ENCODE assay signal across 1 cellular context in the genomic region with DNA sequence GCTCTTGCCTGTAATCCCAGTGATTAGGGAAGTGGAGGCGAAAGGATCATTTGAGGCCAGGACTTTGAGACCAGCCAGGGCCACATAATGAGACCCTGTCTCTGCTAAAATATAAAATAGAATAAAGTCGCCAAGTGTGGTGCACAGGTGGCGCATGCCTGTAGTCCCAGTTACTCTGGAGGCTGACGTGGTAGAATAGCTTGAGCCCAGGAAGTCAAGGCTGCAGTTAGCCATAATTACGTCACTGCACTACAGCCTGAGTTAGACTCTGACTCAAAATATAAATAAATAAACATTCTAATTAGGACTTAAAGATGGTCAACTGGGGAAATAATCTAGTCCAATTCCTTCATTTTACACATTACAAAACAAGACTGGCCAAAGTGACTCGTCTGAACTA.
TF ChIP-seq lines count a peak whose summit lies in the region.

No MANE protein-coding gene starts in this region.

TF ChIP-seq in K562, 482 proteins besides CTCF, POLR2A, EP300 and RAD21:
- 0 out of 2 replicates have a peak, but pooled peaks have one; percentile 8 for TF ChIP-seq CEBPG (CRISPR knock-in tag; IDR thresholded peaks at IDR 0.05)
- peak; percentile 64 to 80 for TF ChIP-seq CEBPG (tag; conservative IDR thresholded peaks at IDR 0.05 in 1 of 2, IDR thresholded peaks at IDR 0.05 in 1 of 2)
- peak; percentile 38; the same call in 1 of the 2 replicates for TF ChIP-seq POLR2G (IDR thresholded peaks at IDR 0.05; ENCODE audit: low read depth, low read length)
- TF ChIP-seq MEF2A (IDR thresholded peaks at IDR 0.05; ENCODE audit: control insufficient read depth, low read depth, low read length): no peak
- 0 out of 2 replicates have a peak, but pooled peaks have one; percentile 28 for TF ChIP-seq FOSL1 (tag; conservative IDR thresholded peaks at IDR 0.05)
- TF ChIP-seq ATF7 (IDR thresholded peaks at IDR 0.05): peak; percentile 96
- TF ChIP-seq KDM1A (IDR thresholded peaks at IDR 0.05): no peak
- TF ChIP-seq, protein P1, sequence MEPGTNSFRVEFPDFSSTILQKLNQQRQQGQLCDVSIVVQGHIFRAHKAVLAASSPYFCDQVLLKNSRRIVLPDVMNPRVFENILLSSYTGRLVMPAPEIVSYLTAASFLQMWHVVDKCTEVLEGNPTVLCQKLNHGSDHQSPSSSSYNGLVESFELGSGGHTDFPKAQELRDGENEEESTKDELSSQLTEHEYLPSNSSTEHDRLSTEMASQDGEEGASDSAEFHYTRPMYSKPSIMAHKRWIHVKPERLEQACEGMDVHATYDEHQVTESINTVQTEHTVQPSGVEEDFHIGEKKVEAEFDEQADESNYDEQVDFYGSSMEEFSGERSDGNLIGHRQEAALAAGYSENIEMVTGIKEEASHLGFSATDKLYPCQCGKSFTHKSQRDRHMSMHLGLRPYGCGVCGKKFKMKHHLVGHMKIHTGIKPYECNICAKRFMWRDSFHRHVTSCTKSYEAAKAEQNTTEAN (CRISPR knock-in tag; IDR thresholded peaks at IDR 0.05): no peak
- TF ChIP-seq, protein P2, sequence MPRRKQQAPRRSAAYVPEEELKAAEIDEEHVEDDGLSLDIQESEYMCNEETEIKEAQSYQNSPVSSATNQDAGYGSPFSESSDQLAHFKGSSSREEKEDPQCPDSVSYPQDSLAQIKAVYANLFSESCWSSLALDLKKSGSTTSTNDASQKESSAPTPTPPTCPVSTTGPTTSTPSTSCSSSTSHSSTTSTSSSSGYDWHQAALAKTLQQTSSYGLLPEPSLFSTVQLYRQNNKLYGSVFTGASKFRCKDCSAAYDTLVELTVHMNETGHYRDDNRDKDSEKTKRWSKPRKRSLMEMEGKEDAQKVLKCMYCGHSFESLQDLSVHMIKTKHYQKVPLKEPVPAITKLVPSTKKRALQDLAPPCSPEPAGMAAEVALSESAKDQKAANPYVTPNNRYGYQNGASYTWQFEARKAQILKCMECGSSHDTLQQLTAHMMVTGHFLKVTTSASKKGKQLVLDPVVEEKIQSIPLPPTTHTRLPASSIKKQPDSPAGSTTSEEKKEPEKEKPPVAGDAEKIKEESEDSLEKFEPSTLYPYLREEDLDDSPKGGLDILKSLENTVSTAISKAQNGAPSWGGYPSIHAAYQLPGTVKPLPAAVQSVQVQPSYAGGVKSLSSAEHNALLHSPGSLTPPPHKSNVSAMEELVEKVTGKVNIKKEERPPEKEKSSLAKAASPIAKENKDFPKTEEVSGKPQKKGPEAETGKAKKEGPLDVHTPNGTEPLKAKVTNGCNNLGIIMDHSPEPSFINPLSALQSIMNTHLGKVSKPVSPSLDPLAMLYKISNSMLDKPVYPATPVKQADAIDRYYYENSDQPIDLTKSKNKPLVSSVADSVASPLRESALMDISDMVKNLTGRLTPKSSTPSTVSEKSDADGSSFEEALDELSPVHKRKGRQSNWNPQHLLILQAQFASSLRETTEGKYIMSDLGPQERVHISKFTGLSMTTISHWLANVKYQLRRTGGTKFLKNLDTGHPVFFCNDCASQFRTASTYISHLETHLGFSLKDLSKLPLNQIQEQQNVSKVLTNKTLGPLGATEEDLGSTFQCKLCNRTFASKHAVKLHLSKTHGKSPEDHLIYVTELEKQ (CRISPR knock-in tag; IDR thresholded peaks at IDR 0.05): no peak
- 0 out of 2 replicates have a peak, but pooled peaks have one; percentile 22 for TF ChIP-seq ZNF324 (CRISPR knock-in tag; IDR thresholded peaks at IDR 0.05)
- TF ChIP-seq ZNF175 (CRISPR knock-in tag; IDR thresholded peaks at IDR 0.05; ENCODE audit: low read depth): no peak
- no peak for TF ChIP-seq ZFP36 (IDR thresholded peaks at IDR 0.05; ENCODE audit: low read depth, low read length, partially characterized antibody)
- TF ChIP-seq, protein P3, sequence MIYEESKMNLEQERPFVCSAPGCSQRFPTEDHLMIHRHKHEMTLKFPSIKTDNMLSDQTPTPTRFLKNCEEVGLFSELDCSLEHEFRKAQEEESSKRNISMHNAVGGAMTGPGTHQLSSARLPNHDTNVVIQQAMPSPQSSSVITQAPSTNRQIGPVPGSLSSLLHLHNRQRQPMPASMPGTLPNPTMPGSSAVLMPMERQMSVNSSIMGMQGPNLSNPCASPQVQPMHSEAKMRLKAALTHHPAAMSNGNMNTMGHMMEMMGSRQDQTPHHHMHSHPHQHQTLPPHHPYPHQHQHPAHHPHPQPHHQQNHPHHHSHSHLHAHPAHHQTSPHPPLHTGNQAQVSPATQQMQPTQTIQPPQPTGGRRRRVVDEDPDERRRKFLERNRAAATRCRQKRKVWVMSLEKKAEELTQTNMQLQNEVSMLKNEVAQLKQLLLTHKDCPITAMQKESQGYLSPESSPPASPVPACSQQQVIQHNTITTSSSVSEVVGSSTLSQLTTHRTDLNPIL (CRISPR knock-in tag; IDR thresholded peaks at IDR 0.05): no peak
- peak; percentile 73 for TF ChIP-seq JUND (IDR thresholded peaks at IDR 0.05; ENCODE audit: borderline replicate concordance, low read depth, low read length)
- TF ChIP-seq JUND (tag; IDR thresholded peaks at IDR 0.05; ENCODE audit: borderline replicate concordance, low read depth, low read length): peak; percentile 55; the same call in 2 of the 3 replicates
- no peak for TF ChIP-seq ATF1 (CRISPR knock-in tag; IDR thresholded peaks at IDR 0.05)
- TF ChIP-seq ATF1 (tag; IDR thresholded peaks at IDR 0.05): peak; percentile 69
- TF ChIP-seq, protein P4, sequence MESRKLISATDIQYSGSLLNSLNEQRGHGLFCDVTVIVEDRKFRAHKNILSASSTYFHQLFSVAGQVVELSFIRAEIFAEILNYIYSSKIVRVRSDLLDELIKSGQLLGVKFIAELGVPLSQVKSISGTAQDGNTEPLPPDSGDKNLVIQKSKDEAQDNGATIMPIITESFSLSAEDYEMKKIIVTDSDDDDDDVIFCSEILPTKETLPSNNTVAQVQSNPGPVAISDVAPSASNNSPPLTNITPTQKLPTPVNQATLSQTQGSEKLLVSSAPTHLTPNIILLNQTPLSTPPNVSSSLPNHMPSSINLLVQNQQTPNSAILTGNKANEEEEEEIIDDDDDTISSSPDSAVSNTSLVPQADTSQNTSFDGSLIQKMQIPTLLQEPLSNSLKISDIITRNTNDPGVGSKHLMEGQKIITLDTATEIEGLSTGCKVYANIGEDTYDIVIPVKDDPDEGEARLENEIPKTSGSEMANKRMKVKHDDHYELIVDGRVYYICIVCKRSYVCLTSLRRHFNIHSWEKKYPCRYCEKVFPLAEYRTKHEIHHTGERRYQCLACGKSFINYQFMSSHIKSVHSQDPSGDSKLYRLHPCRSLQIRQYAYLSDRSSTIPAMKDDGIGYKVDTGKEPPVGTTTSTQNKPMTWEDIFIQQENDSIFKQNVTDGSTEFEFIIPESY (CRISPR knock-in tag; IDR thresholded peaks at IDR 0.05): no peak
- no peak for TF ChIP-seq NR2F6 (CRISPR knock-in tag; IDR thresholded peaks at IDR 0.05)
- TF ChIP-seq, protein P5, sequence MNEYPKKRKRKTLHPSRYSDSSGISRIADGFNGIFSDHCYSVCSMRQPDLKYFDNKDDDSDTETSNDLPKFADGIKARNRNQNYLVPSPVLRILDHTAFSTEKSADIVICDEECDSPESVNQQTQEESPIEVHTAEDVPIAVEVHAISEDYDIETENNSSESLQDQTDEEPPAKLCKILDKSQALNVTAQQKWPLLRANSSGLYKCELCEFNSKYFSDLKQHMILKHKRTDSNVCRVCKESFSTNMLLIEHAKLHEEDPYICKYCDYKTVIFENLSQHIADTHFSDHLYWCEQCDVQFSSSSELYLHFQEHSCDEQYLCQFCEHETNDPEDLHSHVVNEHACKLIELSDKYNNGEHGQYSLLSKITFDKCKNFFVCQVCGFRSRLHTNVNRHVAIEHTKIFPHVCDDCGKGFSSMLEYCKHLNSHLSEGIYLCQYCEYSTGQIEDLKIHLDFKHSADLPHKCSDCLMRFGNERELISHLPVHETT (CRISPR knock-in tag; conservative IDR thresholded peaks at IDR 0.05 in 1 of 2, IDR thresholded peaks at IDR 0.05 in 1 of 2): 0 out of 4 replicates have a peak, but pooled peaks of 1 of the 2 experiments have one; percentile 41
- TF ChIP-seq NRF1 (conservative IDR thresholded peaks at IDR 0.05 in 1 of 2, IDR thresholded peaks at IDR 0.05 in 1 of 2): peak; percentile 71 to 73
- peak; percentile 85 for TF ChIP-seq CREM (IDR thresholded peaks at IDR 0.05; ENCODE audit: low read depth)
- peak; percentile 67 for TF ChIP-seq SPI1 (IDR thresholded peaks at IDR 0.05; ENCODE audit: borderline replicate concordance, low read depth, low read length)
- TF ChIP-seq RBM22 (IDR thresholded peaks at IDR 0.05; ENCODE audit: low read depth, low read length, poor library complexity, severe bottlenecking): no peak
- TF ChIP-seq TOE1 (IDR thresholded peaks at IDR 0.05; ENCODE audit: borderline replicate concordance): no peak
- TF ChIP-seq TOE1 (CRISPR knock-in tag; IDR thresholded peaks at IDR 0.05; ENCODE audit: borderline replicate concordance, low read depth): no peak
- TF ChIP-seq, protein P6, sequence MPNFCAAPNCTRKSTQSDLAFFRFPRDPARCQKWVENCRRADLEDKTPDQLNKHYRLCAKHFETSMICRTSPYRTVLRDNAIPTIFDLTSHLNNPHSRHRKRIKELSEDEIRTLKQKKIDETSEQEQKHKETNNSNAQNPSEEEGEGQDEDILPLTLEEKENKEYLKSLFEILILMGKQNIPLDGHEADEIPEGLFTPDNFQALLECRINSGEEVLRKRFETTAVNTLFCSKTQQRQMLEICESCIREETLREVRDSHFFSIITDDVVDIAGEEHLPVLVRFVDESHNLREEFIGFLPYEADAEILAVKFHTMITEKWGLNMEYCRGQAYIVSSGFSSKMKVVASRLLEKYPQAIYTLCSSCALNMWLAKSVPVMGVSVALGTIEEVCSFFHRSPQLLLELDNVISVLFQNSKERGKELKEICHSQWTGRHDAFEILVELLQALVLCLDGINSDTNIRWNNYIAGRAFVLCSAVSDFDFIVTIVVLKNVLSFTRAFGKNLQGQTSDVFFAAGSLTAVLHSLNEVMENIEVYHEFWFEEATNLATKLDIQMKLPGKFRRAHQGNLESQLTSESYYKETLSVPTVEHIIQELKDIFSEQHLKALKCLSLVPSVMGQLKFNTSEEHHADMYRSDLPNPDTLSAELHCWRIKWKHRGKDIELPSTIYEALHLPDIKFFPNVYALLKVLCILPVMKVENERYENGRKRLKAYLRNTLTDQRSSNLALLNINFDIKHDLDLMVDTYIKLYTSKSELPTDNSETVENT (CRISPR knock-in tag; IDR thresholded peaks at IDR 0.05): no peak
- peak; percentile 63; the same call in 1 of the 2 replicates for TF ChIP-seq CEBPB (tag; IDR thresholded peaks at IDR 0.05)
- peak; percentile 62; the same call in 1 of the 2 replicates for TF ChIP-seq CREB1 (IDR thresholded peaks at IDR 0.05)
- TF ChIP-seq CREB1 (CRISPR knock-in tag; IDR thresholded peaks at IDR 0.05): no peak
- no peak for TF ChIP-seq TAF7 (tag; IDR thresholded peaks at IDR 0.05)
- TF ChIP-seq, protein P7, sequence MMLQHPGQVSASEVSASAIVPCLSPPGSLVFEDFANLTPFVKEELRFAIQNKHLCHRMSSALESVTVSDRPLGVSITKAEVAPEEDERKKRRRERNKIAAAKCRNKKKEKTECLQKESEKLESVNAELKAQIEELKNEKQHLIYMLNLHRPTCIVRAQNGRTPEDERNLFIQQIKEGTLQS (IDR thresholded peaks at IDR 0.05): peak; percentile 96
- TF ChIP-seq, protein P7 (CRISPR knock-in tag; conservative IDR thresholded peaks at IDR 0.05): no peak
- TF ChIP-seq ZNF274 (IDR thresholded peaks at IDR 0.05; ENCODE audit: borderline replicate concordance, low read depth, low read length): no peak
- TF ChIP-seq TAF1 (IDR thresholded peaks at IDR 0.05; ENCODE audit: control insufficient read depth, extremely low read depth, insufficient read depth, low read length, severe bottlenecking): peak; percentile 25
- TF ChIP-seq, protein P8, sequence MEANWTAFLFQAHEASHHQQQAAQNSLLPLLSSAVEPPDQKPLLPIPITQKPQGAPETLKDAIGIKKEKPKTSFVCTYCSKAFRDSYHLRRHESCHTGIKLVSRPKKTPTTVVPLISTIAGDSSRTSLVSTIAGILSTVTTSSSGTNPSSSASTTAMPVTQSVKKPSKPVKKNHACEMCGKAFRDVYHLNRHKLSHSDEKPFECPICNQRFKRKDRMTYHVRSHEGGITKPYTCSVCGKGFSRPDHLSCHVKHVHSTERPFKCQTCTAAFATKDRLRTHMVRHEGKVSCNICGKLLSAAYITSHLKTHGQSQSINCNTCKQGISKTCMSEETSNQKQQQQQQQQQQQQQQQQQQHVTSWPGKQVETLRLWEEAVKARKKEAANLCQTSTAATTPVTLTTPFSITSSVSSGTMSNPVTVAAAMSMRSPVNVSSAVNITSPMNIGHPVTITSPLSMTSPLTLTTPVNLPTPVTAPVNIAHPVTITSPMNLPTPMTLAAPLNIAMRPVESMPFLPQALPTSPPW (CRISPR knock-in tag; IDR thresholded peaks at IDR 0.05): no peak
